Comparison of ENCODE assay signal across 21 cellular contexts in genomic region chr6:22057962-22058361, GRCh38.
"Had no signal": no experiment of that assay in that cellular context is flagged by ENCODE, and none has a peak within 500 bp of the region (broad histone marks: within the 10 kb centered on the region; RNA-seq: fewer than 3 reads in every experiment).

No MANE protein-coding gene starts in this region.

- H3K27ac Mint-ChIP-seq: effector memory CD8-positive, alpha-beta T cell had no signal

- H3K27ac ChIP-seq: ascending aorta, cardiac muscle cell, foreskin keratinocyte, lower lobe of right lung, tibial artery, WERI-Rb-1 had no signal

- H3K4me3 ChIP-seq: ascending aorta, cardiac muscle cell, lower lobe of right lung, tibial artery had no signal

- H3K4me1 Mint-ChIP-seq: neural crest cell had no signal

- H3K9me3 ChIP-seq: ascending aorta, lower lobe of right lung, tibial artery had no signal

- H3K9me3 Mint-ChIP-seq: neural crest cell had no signal

- H3K4me3 Mint-ChIP-seq: effector memory CD8-positive, alpha-beta T cell; neural crest cell had no signal

- H3K36me3 ChIP-seq: ascending aorta, cardiac muscle cell, lower lobe of right lung, tibial artery, WERI-Rb-1 had no signal

- H3K27me3 Mint-ChIP-seq: effector memory CD8-positive, alpha-beta T cell had no signal

- H3K4me1 ChIP-seq: tibial artery had no signal

- DNase-seq: activated CD4-positive, alpha-beta T cell treated with anti-CD3 and anti-CD28 coated beads for 1 hour; activated CD8-positive, alpha-beta memory T cell treated with anti-CD3 and anti-CD28 coated beads for 24 hours; activated CD8-positive, alpha-beta memory T cell treated with anti-CD3 and anti-CD28 coated beads, Interleukin-2, amount 50 U/mL, for 48 hours; activated effector memory CD4-positive, alpha-beta T cell treated with anti-CD3 and anti-CD28 coated beads, Interleukin-2, amount 50 U/mL, for 16 hours; activated naive CD4-positive, alpha-beta T cell treated with anti-CD3 and anti-CD28 coated beads, Interleukin-2, amount 50 U/mL, for 16 hours; activated T-cell treated with anti-CD3 and anti-CD28 coated beads, Interleukin-2, amount 50 U/mL, for 48 hours; effector memory CD8-positive, alpha-beta T cell; glutamatergic neuron; hypothalamus; lower lobe of right lung; retina; stimulated activated CD4-positive, alpha-beta T cell treated with anti-CD3 and anti-CD28 coated beads, Interleukin-12 subunit alpha, Interleukin-12 subunit beta, amount 100 ng/mL, for 4 hours; stimulated activated CD4-positive, alpha-beta T cell treated with anti-CD3 and anti-CD28 coated beads, Interleukin-1b, Interleukin-23, amount 100 ng/mL, for 48 hours; stimulated activated CD8-positive, alpha-beta memory T cell treated with anti-CD3 and anti-CD28 coated beads, Interleukin-4, amount 100 ng/mL, for 48 hours; stimulated activated naive CD4-positive, alpha-beta T cell treated with Interleukin-2 at 50 U/mL for 16 hours; tibial artery; WERI-Rb-1 had no signal

- H3K27me3 ChIP-seq: ascending aorta, cardiac muscle cell, foreskin keratinocyte, tibial artery had no signal
